ENCODE assay signal across 20 cellular contexts in genomic region chr4:87002682-87003043, GRCh38.
"Had no signal": no experiment of that assay in that cellular context is flagged by ENCODE, and none has a peak within 500 bp of the region (broad histone marks: within the 10 kb centered on the region; RNA-seq: fewer than 3 reads in every experiment).

No MANE protein-coding gene starts in this region.

- H3K27me3 ChIP-seq: ovary, tibial artery, uterus had no signal

- DNase-seq: activated CD4-positive, alpha-beta memory T cell treated with anti-CD3 and anti-CD28 coated beads for 36 hours; activated CD4-positive, alpha-beta T cell treated with anti-CD3 and anti-CD28 coated beads for 36 hours; activated CD8-positive, alpha-beta memory T cell treated with anti-CD3 and anti-CD28 coated beads, Interleukin-2, amount 10 ng/mL, durations not matched to agents 7 days and 5 days; activated naive CD4-positive, alpha-beta T cell treated with anti-CD3 and anti-CD28 coated beads, Interleukin-2, amount 50 U/mL, for 16 hours; activated T-cell treated with anti-CD3 and anti-CD28 coated beads, Interleukin-2, amount 50 U/mL, for 1 hour; effector memory CD4-positive, alpha-beta T cell; foreskin melanocyte; head of caudate nucleus; left cardiac atrium; lower lobe of right lung; midbrain; ovary; stimulated activated CD4-positive, alpha-beta T cell treated with anti-CD3 and anti-CD28 coated beads, Interleukin-1b, Interleukin-23, amount 100 ng/mL, for 48 hours; stimulated activated naive B cell treated with anti-CD40 and anti-IgM and Interleukin-4, amounts not matched to agents 10 μg/mL and 1 μg/mL and 100 μg/mL, for 72 hours; T-helper 9 cell; tibial artery; uterus had no signal

- H3K36me3 ChIP-seq: lower lobe of right lung, ovary, tibial artery, uterus had no signal

- H3K9me3 ChIP-seq: lower lobe of right lung, ovary, tibial artery, uterus had no signal

- H3K27ac Mint-ChIP-seq: activated CD4-positive, alpha-beta memory T cell treated with anti-CD3 and anti-CD28 coated beads for 36 hours; activated CD4-positive, alpha-beta T cell treated with anti-CD3 and anti-CD28 coated beads for 36 hours; activated CD8-positive, alpha-beta memory T cell treated with anti-CD3 and anti-CD28 coated beads, Interleukin-2, amount 10 ng/mL, durations not matched to agents 7 days and 5 days; activated T-helper 2 cell treated with anti-CD3 and anti-CD28 coated beads, Interferon-gamma antibody, Interleukin-2, Interleukin-4, amounts not matched to agents 10 μg/mL and 5 μg/mL and 100 μg/mL, durations not matched to agents 14 hours and 24 hours and 36 hours; dendritic cell treated with granulocyte-macrophage colony-stimulating factor and Interleukin-4, amounts not matched to agents 40 ng/mL and 50 ng/mL, for 4 days; stimulated activated naive B cell treated with anti-CD40 and anti-IgM and Interleukin-4, amounts not matched to agents 10 μg/mL and 1 μg/mL and 100 μg/mL, for 72 hours had no signal

- H3K4me3 ChIP-seq: lower lobe of right lung, ovary, tibial artery, uterus had no signal

- H3K27me3 Mint-ChIP-seq: activated CD4-positive, alpha-beta memory T cell treated with anti-CD3 and anti-CD28 coated beads for 36 hours; activated CD4-positive, alpha-beta T cell treated with anti-CD3 and anti-CD28 coated beads for 36 hours; activated CD8-positive, alpha-beta memory T cell treated with anti-CD3 and anti-CD28 coated beads, Interleukin-2, amount 10 ng/mL, durations not matched to agents 7 days and 5 days; dendritic cell treated with granulocyte-macrophage colony-stimulating factor and Interleukin-4, amounts not matched to agents 40 ng/mL and 50 ng/mL, for 4 days; stimulated activated naive B cell treated with anti-CD40 and anti-IgM and Interleukin-4, amounts not matched to agents 10 μg/mL and 1 μg/mL and 100 μg/mL, for 72 hours had no signal

- H3K9me3 Mint-ChIP-seq: activated CD4-positive, alpha-beta memory T cell treated with anti-CD3 and anti-CD28 coated beads for 36 hours; activated T-helper 2 cell treated with anti-CD3 and anti-CD28 coated beads, Interferon-gamma antibody, Interleukin-2, Interleukin-4, amounts not matched to agents 10 μg/mL and 5 μg/mL and 100 μg/mL, durations not matched to agents 14 hours and 24 hours and 36 hours; dendritic cell treated with granulocyte-macrophage colony-stimulating factor and Interleukin-4, amounts not matched to agents 40 ng/mL and 50 ng/mL, for 4 days; neural crest cell; stimulated activated naive B cell treated with anti-CD40 and anti-IgM and Interleukin-4, amounts not matched to agents 10 μg/mL and 1 μg/mL and 100 μg/mL, for 72 hours had no signal

- H3K36me3 Mint-ChIP-seq: stimulated activated naive B cell treated with anti-CD40 and anti-IgM and Interleukin-4, amounts not matched to agents 10 μg/mL and 1 μg/mL and 100 μg/mL, for 72 hours had no signal

- ATAC-seq: activated CD4-positive, alpha-beta T cell treated with anti-CD3 and anti-CD28 coated beads for 36 hours; activated CD8-positive, alpha-beta memory T cell treated with anti-CD3 and anti-CD28 coated beads, Interleukin-2, amount 10 ng/mL, durations not matched to agents 7 days and 5 days; left cardiac atrium; lower lobe of right lung; stimulated activated naive B cell treated with anti-CD40 and anti-IgM and Interleukin-4, amounts not matched to agents 10 μg/mL and 1 μg/mL and 100 μg/mL, for 72 hours had no signal

- H3K27ac ChIP-seq: lower lobe of right lung, ovary, tibial artery, uterus had no signal

- H3K4me3 Mint-ChIP-seq: activated CD4-positive, alpha-beta memory T cell treated with anti-CD3 and anti-CD28 coated beads for 36 hours; activated CD4-positive, alpha-beta T cell treated with anti-CD3 and anti-CD28 coated beads for 36 hours; activated CD8-positive, alpha-beta memory T cell treated with anti-CD3 and anti-CD28 coated beads, Interleukin-2, amount 10 ng/mL, durations not matched to agents 7 days and 5 days; dendritic cell treated with granulocyte-macrophage colony-stimulating factor and Interleukin-4, amounts not matched to agents 40 ng/mL and 50 ng/mL, for 4 days; neural crest cell; stimulated activated naive B cell treated with anti-CD40 and anti-IgM and Interleukin-4, amounts not matched to agents 10 μg/mL and 1 μg/mL and 100 μg/mL, for 72 hours had no signal
